Comparison of ENCODE assay signal across 23 cellular contexts in genomic region chr6:150451767-150452641, GRCh38.
DNase-seq lines count a peak whose midpoint lies in the region; ATAC-seq and TF ChIP-seq lines count a peak whose summit lies in the region.
"Had no signal": no experiment of that assay in that cellular context is flagged by ENCODE, and none has a peak within 500 bp of the region (broad histone marks: within the 10 kb centered on the region; RNA-seq: fewer than 3 reads in every experiment).

No MANE protein-coding gene starts in this region.

- peaks cover 13% of the 10 kb centered on the region; the same call in 2 of the 3 replicates for H3K4me1 Mint-ChIP-seq in GM23338
- H3K4me1 Mint-ChIP-seq: natural killer cell had no signal

- H3F3A ChIP-seq in GM23338 (replicated peaks; ENCODE audit: low read depth): no peaks in the 10 kb centered on the region

- H3K4me1 ChIP-seq in GM23338 (ENCODE audit: insufficient read depth): peaks cover 7% of the 10 kb centered on the region; the same call in 1 of the 2 replicates
- peaks cover 0 to 8% of the 10 kb centered on the region in 2 donors for H3K4me1 ChIP-seq in lung (ENCODE audit: control insufficient read depth in 2 of 2, insufficient read depth in 2 of 2, low read length in 2 of 2)
- no peaks in the 10 kb centered on the region for H3K4me1 ChIP-seq in testis

- 84 to 88% methylated on average over 21 of the region's 21 CpGs for WGBS in lung, 2 donors
- WGBS in testis, 2 donors: 75 to 82% methylated on average over 21 of the region's 21 CpGs

- H3K4me3 ChIP-seq in GM23338 (no peak overlapping the region), coronary artery (no peak overlapping the region), lung (no peak overlapping the region), testis (no peak overlapping the region)
- H3K4me3 ChIP-seq: thoracic aorta had no signal

- no peaks in the 10 kb centered on the region for H3K36me3 Mint-ChIP-seq in GM23338 (ENCODE audit: low read depth)
- H3K36me3 Mint-ChIP-seq: natural killer cell; stimulated activated memory B cell treated with anti-CD40 and anti-IgM and Interleukin-4, amounts not matched to agents 10 μg/mL and 1 μg/mL and 100 μg/mL, for 72 hours had no signal

- no peak overlapping the region for H3K4me3 Mint-ChIP-seq in GM23338
- H3K4me3 Mint-ChIP-seq: activated T-cell treated with anti-CD3 and anti-CD28 coated beads, Interleukin-2, amount 50 U/mL, for 4 hours; effector memory CD8-positive, alpha-beta T cell; natural killer cell; stimulated activated memory B cell treated with anti-CD40 and anti-IgM and Interleukin-4, amounts not matched to agents 10 μg/mL and 1 μg/mL and 100 μg/mL, for 72 hours; T-helper 2 cell treated with Interferon-gamma antibody and Interleukin-4, amounts not matched to agents 5 μg/mL and 100 μg/mL, for 36 hours had no signal

- H3K27ac ChIP-seq in GM23338 (ENCODE audit: low read depth) (no peak overlapping the region), coronary artery (peak overlapping the region in 1 of 2 donors; percentile 56), lung (ENCODE audit: low read depth in 1 of 2, low read length in 1 of 2) (peak overlapping the region; percentile 1 to 29), testis (no peak overlapping the region)
- H3K27ac ChIP-seq: brain microvascular endothelial cell, C4-2B, thoracic aorta had no signal

- no peak overlapping the region for H3K4me2 ChIP-seq in GM23338

- no peaks in the 10 kb centered on the region for H3K36me3 ChIP-seq in GM23338 (ENCODE audit: insufficient read depth)
- H3K36me3 ChIP-seq in lung (ENCODE audit: control insufficient read depth in 2 of 2, insufficient read depth in 2 of 2, low read length in 2 of 2): no peaks in the 10 kb centered on the region
- no peaks in the 10 kb centered on the region for H3K36me3 ChIP-seq in testis (ENCODE audit: low read depth, missing control alignments)
- H3K36me3 ChIP-seq: brain microvascular endothelial cell, thoracic aorta had no signal

- intact Hi-C loops in posterior vena cava (cut with DNase I) (loop anchor here in 1 of 2 donors (1.0 kb wide), 1 partner anchor 8 kb away; no protein-coding TSS in a partner anchor), testis (cut with DNase I; ENCODE audit: low total_unique reads) (no loop called here)

- no peaks in the 10 kb centered on the region for H3K79me2 ChIP-seq in GM23338 (replicated peaks; ENCODE audit: insufficient read depth)

- H4K20me1 ChIP-seq in GM23338 (replicated peaks; ENCODE audit: insufficient read depth): no peaks in the 10 kb centered on the region

- TF ChIP-seq CTCF in GM23338 (conservative IDR thresholded peaks at IDR 0.05; ENCODE audit: low read depth in 2 of 2) (no peak), coronary artery (IDR thresholded peaks at IDR 0.05) (no peak), lung (IDR thresholded peaks at IDR 0.05; ENCODE audit: control extremely low read depth, extremely low read depth) (no peak), testis (IDR thresholded peaks at IDR 0.05) (no peak)

- H3K27me3 Mint-ChIP-seq in GM23338 (ENCODE audit: insufficient read depth, low read depth, poor library complexity): peaks cover 7% of the 10 kb centered on the region
- H3K27me3 Mint-ChIP-seq: progenitor cell of endocrine pancreas; stimulated activated memory B cell treated with anti-CD40 and anti-IgM and Interleukin-4, amounts not matched to agents 10 μg/mL and 1 μg/mL and 100 μg/mL, for 72 hours had no signal

- H3K27me3 ChIP-seq in GM23338 (ENCODE audit: insufficient read depth) (no peaks in the 10 kb centered on the region), lung (ENCODE audit: control insufficient read depth, insufficient read depth) (no peaks in the 10 kb centered on the region), testis (no peaks in the 10 kb centered on the region)
- H3K27me3 ChIP-seq: brain microvascular endothelial cell had no signal

- no peak for ATAC-seq in GM23338
- no peak for ATAC-seq in lung (ENCODE audit: insufficient read depth, low FRiP score)
- ATAC-seq: activated T-cell treated with anti-CD3 and anti-CD28 coated beads, Interleukin-2, amount 50 U/mL, for 4 hours; effector memory CD8-positive, alpha-beta T cell; natural killer cell; stimulated activated memory B cell treated with anti-CD40 and anti-IgM and Interleukin-4, amounts not matched to agents 10 μg/mL and 1 μg/mL and 100 μg/mL, for 72 hours had no signal

- no peak for DNase-seq in GM23338 (ENCODE audit: low spot score)
- peak; percentile 60 for DNase-seq in coronary artery (ENCODE audit: low spot score)
- DNase-seq in lung (ENCODE audit: low spot score): no peak
- peak; percentile 81 for DNase-seq in retina
- no peak for DNase-seq in SIG-M5 treated with dmso at 0.1 percent for 504 hours (lab: John Stamatoyannopoulos, UW; ENCODE audit: unreplicated experiment)
- DNase-seq in kidney glomerular epithelial cell (lab: John Stamatoyannopoulos, UW): no peak
- DNase-seq in posterior vena cava (ENCODE audit: low spot score): no peak
- DNase-seq in testis: no peak
- DNase-seq: activated CD4-positive, alpha-beta T cell treated with anti-CD3 and anti-CD28 coated beads for 48 hours; activated T-cell treated with anti-CD3 and anti-CD28 coated beads, Interleukin-2, amount 50 U/mL, for 4 hours; brain microvascular endothelial cell; effector memory CD8-positive, alpha-beta T cell; HCEC 1CT; natural killer cell; NCI-H1048; NCI-H1930; NCI-H345; stimulated activated CD4-positive, alpha-beta T cell treated with anti-CD3 and anti-CD28 coated beads, Interleukin-4, amount 100 ng/mL, for 1 hour had no signal

- H3K9me2 ChIP-seq in GM23338 (ENCODE audit: insufficient read depth): no peaks in the 10 kb centered on the region

- no peak for TF ChIP-seq POLR2A in testis (IDR thresholded peaks at IDR 0.05)

- H3K9me3 ChIP-seq in lung (ENCODE audit: control insufficient read depth in 2 of 2, insufficient read depth in 1 of 2, low read length in 1 of 2): no peaks in the 10 kb centered on the region
- H3K9me3 ChIP-seq in testis: no peaks in the 10 kb centered on the region
- H3K9me3 ChIP-seq: thoracic aorta had no signal

- H3K27ac Mint-ChIP-seq in GM23338: no peak overlapping the region
- H3K27ac Mint-ChIP-seq: effector memory CD8-positive, alpha-beta T cell; natural killer cell; progenitor cell of endocrine pancreas; stimulated activated memory B cell treated with anti-CD40 and anti-IgM and Interleukin-4, amounts not matched to agents 10 μg/mL and 1 μg/mL and 100 μg/mL, for 72 hours; T-helper 2 cell treated with Interferon-gamma antibody and Interleukin-4, amounts not matched to agents 5 μg/mL and 100 μg/mL, for 36 hours had no signal

- peak overlapping the region; percentile 43; the same call in 1 of the 2 replicates for H2AFZ ChIP-seq in GM23338

- no peaks in the 10 kb centered on the region for H3K9me3 Mint-ChIP-seq in GM23338
- H3K9me3 Mint-ChIP-seq: activated T-cell treated with anti-CD3 and anti-CD28 coated beads, Interleukin-2, amount 50 U/mL, for 4 hours; effector memory CD8-positive, alpha-beta T cell; natural killer cell; stimulated activated memory B cell treated with anti-CD40 and anti-IgM and Interleukin-4, amounts not matched to agents 10 μg/mL and 1 μg/mL and 100 μg/mL, for 72 hours; T-helper 2 cell treated with Interferon-gamma antibody and Interleukin-4, amounts not matched to agents 5 μg/mL and 100 μg/mL, for 36 hours had no signal

TF ChIP-seq in GM23338, 12 proteins besides CTCF, POLR2A, EP300 and RAD21 (continues in another document):
- TF ChIP-seq ETS1 (IDR thresholded peaks at IDR 0.05) (no peak), JUNB (IDR thresholded peaks at IDR 0.05; ENCODE audit: unreplicated experiment) (no peak), EZH2 (IDR thresholded peaks at IDR 0.05; ENCODE audit: low read depth, unreplicated experiment) (no peak), POLR2AphosphoS5 (IDR thresholded peaks at IDR 0.05; ENCODE audit: low read depth) (no peak), REST (IDR thresholded peaks at IDR 0.05; ENCODE audit: unreplicated experiment) (no peak), ZNF331 (CRISPR knock-in tag; IDR thresholded peaks at IDR 0.05; ENCODE audit: low read depth) (no peak), ZNF114 (CRISPR knock-in tag; IDR thresholded peaks at IDR 0.05) (no peak), EZH2phosphoT487 (IDR thresholded peaks at IDR 0.05; ENCODE audit: unreplicated experiment) (no peak), NANOG (IDR thresholded peaks at IDR 0.05; ENCODE audit: borderline replicate concordance) (no peak), STAT1 (IDR thresholded peaks at IDR 0.05; ENCODE audit: unreplicated experiment) (no peak)

Comparison
In these comparisons a context has a peak if more than half of its experiments do, and no peak if none do; other contexts are left out.
1. DNase-seq: peak in coronary artery (single experiment) and retina (single experiment); none in GM23338 (single experiment), lung (single experiment), SIG-M5 treated with dmso at 0.1 percent for 504 hours (single experiment), kidney glomerular epithelial cell (single experiment), posterior vena cava (single experiment) and testis (single experiment).
2. H3K27ac ChIP-seq: peak in lung (2 of 2); none in GM23338 (single experiment) and testis (0 of 2).